In the genomic region with DNA sequence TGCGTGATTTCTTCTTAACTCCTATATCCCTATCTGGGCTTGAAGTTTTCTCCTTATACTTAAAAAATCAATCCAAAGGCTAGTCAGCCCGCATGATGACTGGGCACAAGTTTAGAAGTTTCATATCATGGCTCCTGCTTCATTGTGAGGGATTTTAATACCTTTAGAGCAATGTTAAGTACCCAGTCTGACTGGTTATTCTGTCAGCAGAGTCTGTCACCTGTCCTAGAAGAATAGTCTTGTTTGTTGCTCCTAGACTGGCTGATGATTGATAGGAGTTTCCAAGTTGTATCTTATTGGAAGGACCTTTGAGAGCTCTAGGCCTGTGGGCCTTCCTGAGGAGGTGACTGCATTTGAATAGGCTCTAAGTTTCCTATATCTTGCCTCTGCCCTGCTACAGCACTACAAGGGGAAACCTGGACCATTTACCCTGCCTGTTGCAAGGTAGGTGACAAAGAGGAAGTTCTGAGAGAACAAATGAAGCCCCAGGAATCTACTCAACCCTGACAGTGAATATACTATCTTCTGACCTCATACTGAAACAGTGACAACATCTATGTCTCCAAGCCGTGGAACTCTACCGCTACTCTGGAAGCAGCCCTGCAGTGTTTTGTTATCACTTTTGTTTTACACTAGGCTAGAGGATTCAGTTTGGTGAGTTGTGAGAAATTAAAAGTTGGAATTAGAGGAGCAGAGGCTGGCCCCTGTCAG, we compare ENCODE assay signal across 9 cellular contexts.
DNase-seq lines count a peak whose midpoint lies in the region; ATAC-seq lines count a peak whose summit lies in the region.
"Had no signal": no experiment of that assay in that cellular context is flagged by ENCODE, and none has a peak within 500 bp of the region (broad histone marks: within the 10 kb centered on the region; RNA-seq: fewer than 3 reads in every experiment).

No MANE protein-coding gene starts in this region.

- ATAC-seq in GM18498 (IDR thresholded peaks at IDR 0.05; ENCODE audit: unreplicated experiment) (peak; percentile 92), GM19438 (IDR thresholded peaks at IDR 0.05; ENCODE audit: low read depth, unreplicated experiment) (peak; percentile 96), HG03064 (IDR thresholded peaks at IDR 0.05; ENCODE audit: low read depth, unreplicated experiment) (peak; percentile 92)
- ATAC-seq in effector memory CD8-positive, alpha-beta T cell (replicated peaks) = peak; percentile 69

- no peak overlapping the region for H3K4me3 ChIP-seq in effector memory CD4-positive, alpha-beta T cell (ENCODE audit: insufficient read depth, low read depth, low read length, poor library complexity, severe bottlenecking)

- peaks cover 30 to 74% of the 10 kb centered on the region in 2 donors for H3K4me1 Mint-ChIP-seq in effector memory CD8-positive, alpha-beta T cell (ENCODE audit: low read depth in 2 of 2)

- H3K27ac ChIP-seq in effector memory CD4-positive, alpha-beta T cell (ENCODE audit: insufficient read depth, low read length, poor library complexity, severe bottlenecking) = no peak overlapping the region

- H3K36me3 Mint-ChIP-seq in effector memory CD8-positive, alpha-beta T cell (ENCODE audit: insufficient read depth) = peaks cover 20% of the 10 kb centered on the region

- peak overlapping the region; percentile 88 to 90 for H3K27ac Mint-ChIP-seq in effector memory CD8-positive, alpha-beta T cell

- peaks cover under 1% of the 10 kb centered on the region for H3K36me3 ChIP-seq in effector memory CD4-positive, alpha-beta T cell (ENCODE audit: control insufficient read depth, insufficient read depth, low read length)

- no peaks in the 10 kb centered on the region for H3K27me3 ChIP-seq in effector memory CD4-positive, alpha-beta T cell (replicated peaks; ENCODE audit: control insufficient read depth, insufficient read depth, low read length, poor library complexity, severe bottlenecking)

- no peak for DNase-seq in effector memory CD8-positive, alpha-beta T cell
- DNase-seq in NCI-H345 (lab: John Stamatoyannopoulos, UW) (no peak), NCI-H146 treated with DMSO at 0.1 percent for 48 hours (lab: John Stamatoyannopoulos, UW; ENCODE audit: unreplicated experiment) (no peak)
- DNase-seq in activated effector memory CD4-positive, alpha-beta T cell treated with anti-CD3 and anti-CD28 coated beads, Interleukin-2, amount 50 U/mL, for 16 hours = no peak
- DNase-seq in effector memory CD4-positive, alpha-beta T cell = no peak
- DNase-seq: stimulated activated naive CD4-positive, alpha-beta T cell treated with Interleukin-2 at 50 U/mL for 16 hours had no signal

- H3K9me3 Mint-ChIP-seq in effector memory CD8-positive, alpha-beta T cell = no peaks in the 10 kb centered on the region

- peak overlapping the region in 1 of 2 donors; percentile 38 for H3K4me3 Mint-ChIP-seq in effector memory CD8-positive, alpha-beta T cell

- H3K4me1 ChIP-seq in effector memory CD4-positive, alpha-beta T cell (ENCODE audit: control insufficient read depth, insufficient read depth, low read length, poor library complexity, severe bottlenecking) = no peaks in the 10 kb centered on the region

- no peaks in the 10 kb centered on the region for H3K9me3 ChIP-seq in effector memory CD4-positive, alpha-beta T cell (ENCODE audit: control insufficient read depth, low read length)

- no peaks in the 10 kb centered on the region for H3K27me3 Mint-ChIP-seq in effector memory CD8-positive, alpha-beta T cell
